24 cellular contexts compared by ENCODE assay signal in the genomic region with DNA sequence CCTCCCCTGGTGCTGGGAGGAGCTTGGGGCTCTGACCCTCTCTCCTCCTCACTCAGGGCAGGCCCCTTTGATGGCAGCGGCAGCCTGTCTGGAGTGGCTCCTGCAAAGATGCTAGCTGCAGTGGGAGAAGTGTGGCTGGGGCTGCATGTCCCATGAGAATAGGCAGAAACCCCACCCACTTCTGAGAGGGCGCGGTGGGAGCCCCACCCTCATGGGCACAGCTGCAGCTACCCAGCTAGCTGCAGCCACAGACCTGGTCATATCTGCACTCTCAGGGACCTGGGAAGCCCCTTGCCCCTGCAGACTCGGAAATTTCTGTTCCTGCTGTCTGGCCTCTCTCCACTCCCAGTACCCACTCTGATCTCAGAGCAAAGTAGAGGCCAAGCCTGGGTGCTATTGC.
"Had no signal": no experiment of that assay in that cellular context is flagged by ENCODE, and none has a peak within 500 bp of the region (broad histone marks: within the 10 kb centered on the region; RNA-seq: fewer than 3 reads in every experiment).

No MANE protein-coding gene starts in this region.

- H3K4me1 ChIP-seq: gastrocnemius medialis, left lung, pancreas, right lobe of liver, suprapubic skin, thyroid gland, upper lobe of right lung, uterus had no signal

- H3K4me3 ChIP-seq: dorsolateral prefrontal cortex, gastrocnemius medialis, left lung, pancreas, right lobe of liver, suprapubic skin, thyroid gland, upper lobe of right lung, uterus had no signal

- DNase-seq: cerebellar nuclear complex; effector CD8-positive, alpha-beta T cell; foreskin fibroblast; gastrocnemius medialis; left cardiac atrium; left lung; nephron progenitor cell; occipital lobe; pancreas; small intestine; stimulated activated CD4-positive, alpha-beta T cell treated with anti-CD3 and anti-CD28 coated beads, Interleukin-1b, Interleukin-23, amount 100 ng/mL, for 48 hours; stimulated activated CD4-positive, alpha-beta T cell treated with anti-CD3 and anti-CD28 coated beads, Interleukin-4, amount 100 ng/mL, for 1 hour; stimulated activated CD8-positive, alpha-beta memory T cell treated with anti-CD3 and anti-CD28 coated beads, Interleukin-4, amount 100 ng/mL, for 48 hours; stimulated activated naive CD4-positive, alpha-beta T cell; stimulated activated naive CD8-positive, alpha-beta T cell treated with anti-CD3 and anti-CD28 coated beads, Interleukin-15, amount 100 ng/mL, for 72 hours; thyroid gland; upper lobe of right lung; uterus had no signal

- H3K27ac ChIP-seq: dorsolateral prefrontal cortex, epithelial cell of prostate, gastrocnemius medialis, left lung, pancreas, right lobe of liver, suprapubic skin, thyroid gland, upper lobe of right lung, uterus had no signal

- H3K36me3 ChIP-seq: gastrocnemius medialis, left lung, pancreas, right lobe of liver, suprapubic skin, thyroid gland, upper lobe of right lung, uterus had no signal

- ATAC-seq: esophagus mucosa; gastrocnemius medialis; left cardiac atrium; left lung; naive thymus-derived CD8-positive, alpha-beta T cell; pancreas; right lobe of liver; stimulated activated naive CD8-positive, alpha-beta T cell treated with anti-CD3 and anti-CD28 coated beads, Interleukin-15, amount 100 ng/mL, for 72 hours; upper lobe of right lung had no signal

- H3K27me3 ChIP-seq: dorsolateral prefrontal cortex, right lobe of liver, suprapubic skin, thyroid gland, upper lobe of right lung, uterus had no signal

- H3K9me3 ChIP-seq: gastrocnemius medialis, pancreas, thyroid gland had no signal
